27 cellular contexts compared by ENCODE assay signal in genomic region chr10:123580426-123580825, GRCh38.
"Had no signal": no experiment of that assay in that cellular context is flagged by ENCODE, and none has a peak within 500 bp of the region (broad histone marks: within the 10 kb centered on the region; RNA-seq: fewer than 3 reads in every experiment).

No MANE protein-coding gene starts in this region.

- H3K9me3 ChIP-seq: esophagus squamous epithelium, gastrocnemius medialis, heart right ventricle, left lung, lower lobe of right lung had no signal

- H3K4me1 ChIP-seq: left lung had no signal

- DNase-seq: dermis blood vessel endothelial cell; dorsolateral prefrontal cortex; effector CD4-positive, alpha-beta T cell; effector memory CD8-positive, alpha-beta T cell; endodermal cell; erythroblast; esophagus squamous epithelium; foreskin fibroblast; foreskin melanocyte; gastrocnemius medialis; glutamatergic neuron; head of caudate nucleus; heart right ventricle; hippocampal formation; kidney; kidney glomerular epithelial cell; left colon; left lung; left ventricle myocardium superior; lower lobe of right lung; mesenchymal stem cell; midbrain had no signal

- H3K4me3 ChIP-seq: coronary artery, dorsolateral prefrontal cortex, esophagus squamous epithelium, gastrocnemius medialis, heart right ventricle, left lung, lower lobe of right lung had no signal

- FAIRE-seq: endometrium, islet of Langerhans, kidney had no signal

- H3K27ac ChIP-seq: coronary artery, dorsolateral prefrontal cortex, epithelial cell of prostate, esophagus squamous epithelium, gastrocnemius medialis, heart right ventricle, left lung, lower lobe of right lung had no signal

- ATAC-seq: effector memory CD8-positive, alpha-beta T cell; esophagus mucosa; gastrocnemius medialis; heart right ventricle; left colon; left lung; left ventricle myocardium superior; lower lobe of right lung had no signal

- H3K36me3 ChIP-seq: esophagus squamous epithelium, gastrocnemius medialis, heart right ventricle, left lung, lower lobe of right lung had no signal
